Comparison of ENCODE assay signal across 11 cellular contexts in the genomic region with DNA sequence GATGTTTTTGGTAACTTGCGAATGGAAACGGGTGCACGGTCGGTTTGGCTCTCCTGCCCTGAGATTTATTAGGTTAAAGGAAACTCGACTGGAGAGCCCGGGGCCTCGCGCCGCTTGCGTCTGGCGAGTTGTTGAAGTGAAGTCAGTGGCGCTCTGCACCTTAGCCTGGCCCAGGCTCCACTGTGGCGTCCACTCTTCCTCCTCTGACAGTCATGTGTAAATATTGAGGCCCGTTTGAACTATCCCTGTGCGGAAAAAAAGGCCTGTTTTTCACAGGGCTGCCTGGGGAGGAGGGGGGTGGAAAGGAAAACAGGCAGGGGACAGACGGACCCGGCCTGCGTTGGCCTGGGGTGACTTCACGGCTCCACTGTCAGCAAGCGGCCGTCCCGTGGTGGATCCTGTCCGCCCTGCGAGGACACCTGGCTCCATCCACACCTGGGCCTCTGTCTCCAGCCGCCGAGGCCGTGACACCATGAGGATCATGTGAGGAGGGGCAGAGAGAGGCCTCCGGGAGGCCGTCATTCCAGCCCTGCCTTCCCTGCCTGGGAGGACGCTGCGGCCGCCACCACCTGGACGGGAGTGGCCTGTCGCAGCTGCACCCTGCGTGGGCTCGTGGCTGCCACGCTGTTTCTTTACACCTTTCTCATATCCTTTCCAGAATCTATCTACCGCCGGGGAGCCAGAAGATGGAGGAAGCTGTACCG. TPM values are rescaled to one million over a fixed set of nuclear protein-coding genes. Genes with fewer than 3 reads are reported as not detected.
DNase-seq lines count a peak whose midpoint lies in the region; ATAC-seq and TF ChIP-seq lines count a peak whose summit lies in the region.
"Had no signal": no experiment of that assay in that cellular context is flagged by ENCODE, and none has a peak within 500 bp of the region (broad histone marks: within the 10 kb centered on the region; RNA-seq: fewer than 3 reads in every experiment).

No MANE protein-coding gene starts in this region.

- WGBS in lung, 2 donors, result 72 to 84% methylated on average over 40 of the region's 40 CpGs

- H3K4me1 Mint-ChIP-seq in GM23338, result peaks cover 25% of the 10 kb centered on the region
- H3K4me1 Mint-ChIP-seq in stimulated activated effector memory CD8-positive, alpha-beta T cell treated with anti-CD3 and anti-CD28 coated beads, Interleukin-12 subunit alpha, Interleukin-12 subunit beta, amount 100 ng/mL, for 72 hours, result peaks cover 41% of the 10 kb centered on the region

- no peaks in the 10 kb centered on the region for H3K9me2 ChIP-seq in GM23338 (ENCODE audit: insufficient read depth)

- no peak overlapping the region for H3K4me3 ChIP-seq in GM23338
- H3K4me3 ChIP-seq in colonic mucosa, result no peak overlapping the region
- H3K4me3 ChIP-seq in lung, result no peak overlapping the region
- H3K4me3 ChIP-seq: K562 had no signal

- intact Hi-C loops in colonic mucosa (cut with DNase I), result no loop called here

- DNase-seq in GM23338 (ENCODE audit: low spot score) (no peak), colonic mucosa (no peak), lung (ENCODE audit: low spot score) (no peak), NCI-H226 (no peak), ecto neural progenitor cell (ENCODE audit: low spot score) (no peak), SIG-M5 (lab: John Stamatoyannopoulos, UW) (no peak), anterior cingulate cortex (lab: John Stamatoyannopoulos, UW) (no peak)
- no peak for DNase-seq in stimulated activated effector memory CD8-positive, alpha-beta T cell treated with anti-CD3 and anti-CD28 coated beads, Interleukin-12 subunit alpha, Interleukin-12 subunit beta, amount 100 ng/mL, for 72 hours (ENCODE audit: low spot score in 2 of 2)
- DNase-seq: activated CD8-positive, alpha-beta T cell treated with anti-CD3 and anti-CD28 coated beads, Interleukin-2, amount 10 ng/mL, durations not matched to agents 7 days and 5 days; stimulated activated naive CD8-positive, alpha-beta T cell treated with anti-CD3 and anti-CD28 coated beads, Interleukin-15, amount 100 ng/mL, for 72 hours had no signal

- H3K27ac Mint-ChIP-seq in GM23338, result no peak overlapping the region
- peak overlapping the region; percentile 63 for H3K27ac Mint-ChIP-seq in stimulated activated effector memory CD8-positive, alpha-beta T cell treated with anti-CD3 and anti-CD28 coated beads, Interleukin-12 subunit alpha, Interleukin-12 subunit beta, amount 100 ng/mL, for 72 hours
- H3K27ac Mint-ChIP-seq: activated CD8-positive, alpha-beta T cell treated with anti-CD3 and anti-CD28 coated beads, Interleukin-2, amount 10 ng/mL, durations not matched to agents 7 days and 5 days had no signal

- peak overlapping the region; percentile 27 to 43 for H3K9ac ChIP-seq in colonic mucosa (ENCODE audit: low read depth in 2 of 2, low read length in 2 of 2)

- H3K9me3 ChIP-seq in colonic mucosa (no peaks in the 10 kb centered on the region), lung (ENCODE audit: control insufficient read depth in 2 of 2, insufficient read depth in 1 of 2, low read length in 1 of 2) (no peaks in the 10 kb centered on the region)

- peaks cover 19% of the 10 kb centered on the region for H3K27me3 Mint-ChIP-seq in GM23338 (ENCODE audit: insufficient read depth, low read depth, poor library complexity)
- H3K27me3 Mint-ChIP-seq: stimulated activated naive CD8-positive, alpha-beta T cell treated with anti-CD3 and anti-CD28 coated beads, Interleukin-15, amount 100 ng/mL, for 72 hours had no signal

- H3K9me3 Mint-ChIP-seq in GM23338, result no peaks in the 10 kb centered on the region
- H3K9me3 Mint-ChIP-seq in stimulated activated effector memory CD8-positive, alpha-beta T cell treated with anti-CD3 and anti-CD28 coated beads, Interleukin-12 subunit alpha, Interleukin-12 subunit beta, amount 100 ng/mL, for 72 hours, result no peaks in the 10 kb centered on the region
- H3K9me3 Mint-ChIP-seq: stimulated activated naive CD8-positive, alpha-beta T cell treated with anti-CD3 and anti-CD28 coated beads, Interleukin-15, amount 100 ng/mL, for 72 hours had no signal

- no peak overlapping the region for H3K4me2 ChIP-seq in GM23338

- H4K20me1 ChIP-seq in GM23338 (replicated peaks; ENCODE audit: insufficient read depth), result peaks cover 17% of the 10 kb centered on the region

- H3F3A ChIP-seq in GM23338 (replicated peaks; ENCODE audit: low read depth), result peaks cover 21% of the 10 kb centered on the region

- H3K36me3 Mint-ChIP-seq in GM23338 (ENCODE audit: low read depth), result no peaks in the 10 kb centered on the region; the same call in 1 of the 3 replicates
- peaks cover 11% of the 10 kb centered on the region for H3K36me3 Mint-ChIP-seq in stimulated activated effector memory CD8-positive, alpha-beta T cell treated with anti-CD3 and anti-CD28 coated beads, Interleukin-12 subunit alpha, Interleukin-12 subunit beta, amount 100 ng/mL, for 72 hours

- ATAC-seq in GM23338, result no peak
- ATAC-seq in lung (ENCODE audit: insufficient read depth, low FRiP score), result no peak
- no peak for ATAC-seq in stimulated activated effector memory CD8-positive, alpha-beta T cell treated with anti-CD3 and anti-CD28 coated beads, Interleukin-12 subunit alpha, Interleukin-12 subunit beta, amount 100 ng/mL, for 72 hours
- ATAC-seq: activated CD8-positive, alpha-beta T cell treated with anti-CD3 and anti-CD28 coated beads, Interleukin-2, amount 10 ng/mL, durations not matched to agents 7 days and 5 days; K562; stimulated activated naive CD8-positive, alpha-beta T cell treated with anti-CD3 and anti-CD28 coated beads, Interleukin-15, amount 100 ng/mL, for 72 hours had no signal

- H3K36me3 ChIP-seq in GM23338 (ENCODE audit: insufficient read depth), result no peaks in the 10 kb centered on the region
- no peaks in the 10 kb centered on the region for H3K36me3 ChIP-seq in colonic mucosa
- no peaks in the 10 kb centered on the region for H3K36me3 ChIP-seq in lung (ENCODE audit: control insufficient read depth in 2 of 2, insufficient read depth in 2 of 2, low read length in 2 of 2)

- peaks cover 13% of the 10 kb centered on the region for H3K79me2 ChIP-seq in GM23338 (replicated peaks; ENCODE audit: insufficient read depth)

- no peak for TF ChIP-seq CTCF in GM23338 (conservative IDR thresholded peaks at IDR 0.05; ENCODE audit: low read depth in 2 of 2)
- TF ChIP-seq CTCF in colonic mucosa (IDR thresholded peaks at IDR 0.05), result no peak
- TF ChIP-seq CTCF in lung (IDR thresholded peaks at IDR 0.05; ENCODE audit: control extremely low read depth, extremely low read depth), result no peak

- H3K27me3 ChIP-seq in GM23338 (ENCODE audit: insufficient read depth), result no peaks in the 10 kb centered on the region
- no peaks in the 10 kb centered on the region for H3K27me3 ChIP-seq in colonic mucosa
- no peaks in the 10 kb centered on the region for H3K27me3 ChIP-seq in lung (ENCODE audit: control insufficient read depth, insufficient read depth)

- H3K27ac ChIP-seq in GM23338 (ENCODE audit: low read depth) (peak overlapping the region; percentile 14; the same call in 1 of the 2 replicates), colonic mucosa (peak overlapping the region; percentile 23), lung (ENCODE audit: low read depth in 1 of 2, low read length in 1 of 2) (peak overlapping the region; percentile 24 to 90)

- no peak overlapping the region for H3K4me3 Mint-ChIP-seq in GM23338
- no peak overlapping the region for H3K4me3 Mint-ChIP-seq in stimulated activated effector memory CD8-positive, alpha-beta T cell treated with anti-CD3 and anti-CD28 coated beads, Interleukin-12 subunit alpha, Interleukin-12 subunit beta, amount 100 ng/mL, for 72 hours
- H3K4me3 Mint-ChIP-seq: activated CD8-positive, alpha-beta T cell treated with anti-CD3 and anti-CD28 coated beads, Interleukin-2, amount 10 ng/mL, durations not matched to agents 7 days and 5 days; stimulated activated naive CD8-positive, alpha-beta T cell treated with anti-CD3 and anti-CD28 coated beads, Interleukin-15, amount 100 ng/mL, for 72 hours had no signal

- H3K4me1 ChIP-seq in GM23338 (ENCODE audit: insufficient read depth) (peaks cover 18% of the 10 kb centered on the region), colonic mucosa (peaks cover 13% of the 10 kb centered on the region), lung (ENCODE audit: control insufficient read depth in 2 of 2, insufficient read depth in 2 of 2, low read length in 2 of 2) (peaks cover 0 to 18% of the 10 kb centered on the region in 2 donors)

- H2AFZ ChIP-seq in GM23338, result no peak overlapping the region

TF ChIP-seq in GM23338, 12 proteins besides CTCF, POLR2A, EP300 and RAD21 (continues in another document):
- TF ChIP-seq ZNF331 (CRISPR knock-in tag; IDR thresholded peaks at IDR 0.05; ENCODE audit: low read depth) (no peak), JUNB (IDR thresholded peaks at IDR 0.05; ENCODE audit: unreplicated experiment) (no peak), NANOG (IDR thresholded peaks at IDR 0.05; ENCODE audit: borderline replicate concordance) (no peak), ZNF114 (CRISPR knock-in tag; IDR thresholded peaks at IDR 0.05) (no peak)
- TF ChIP-seq, protein P1, sequence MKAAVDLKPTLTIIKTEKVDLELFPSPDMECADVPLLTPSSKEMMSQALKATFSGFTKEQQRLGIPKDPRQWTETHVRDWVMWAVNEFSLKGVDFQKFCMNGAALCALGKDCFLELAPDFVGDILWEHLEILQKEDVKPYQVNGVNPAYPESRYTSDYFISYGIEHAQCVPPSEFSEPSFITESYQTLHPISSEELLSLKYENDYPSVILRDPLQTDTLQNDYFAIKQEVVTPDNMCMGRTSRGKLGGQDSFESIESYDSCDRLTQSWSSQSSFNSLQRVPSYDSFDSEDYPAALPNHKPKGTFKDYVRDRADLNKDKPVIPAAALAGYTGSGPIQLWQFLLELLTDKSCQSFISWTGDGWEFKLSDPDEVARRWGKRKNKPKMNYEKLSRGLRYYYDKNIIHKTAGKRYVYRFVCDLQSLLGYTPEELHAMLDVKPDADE (IDR thresholded peaks at IDR 0.05), result no peak

RNA-seq across cellular contexts. Expression of a gene that starts 59.8 kb away (rescaled TPM):
- total RNA-seq in GM23338 (2014; rRNA removed; shearing (Covaris generic)), result 54.3 and 79.1 TPM in 2 replicates
- 167 and 173 TPM in 2 replicates for polyA plus RNA-seq in GM23338 (2016; fragmentation: Nextera tagmentation; extraction: Ambion mirVana)
- total RNA-seq in colonic mucosa, result 10 to 100 TPM; 29.9 to 53.7 TPM
- 10 to 100 TPM; 16.8 to 71.6 TPM for total RNA-seq in lung
- 10 to 100 TPM; 65.2 to 87.9 TPM for polyA plus RNA-seq in lung
